ENCODE assay signal across 1 cellular context in the genomic region with DNA sequence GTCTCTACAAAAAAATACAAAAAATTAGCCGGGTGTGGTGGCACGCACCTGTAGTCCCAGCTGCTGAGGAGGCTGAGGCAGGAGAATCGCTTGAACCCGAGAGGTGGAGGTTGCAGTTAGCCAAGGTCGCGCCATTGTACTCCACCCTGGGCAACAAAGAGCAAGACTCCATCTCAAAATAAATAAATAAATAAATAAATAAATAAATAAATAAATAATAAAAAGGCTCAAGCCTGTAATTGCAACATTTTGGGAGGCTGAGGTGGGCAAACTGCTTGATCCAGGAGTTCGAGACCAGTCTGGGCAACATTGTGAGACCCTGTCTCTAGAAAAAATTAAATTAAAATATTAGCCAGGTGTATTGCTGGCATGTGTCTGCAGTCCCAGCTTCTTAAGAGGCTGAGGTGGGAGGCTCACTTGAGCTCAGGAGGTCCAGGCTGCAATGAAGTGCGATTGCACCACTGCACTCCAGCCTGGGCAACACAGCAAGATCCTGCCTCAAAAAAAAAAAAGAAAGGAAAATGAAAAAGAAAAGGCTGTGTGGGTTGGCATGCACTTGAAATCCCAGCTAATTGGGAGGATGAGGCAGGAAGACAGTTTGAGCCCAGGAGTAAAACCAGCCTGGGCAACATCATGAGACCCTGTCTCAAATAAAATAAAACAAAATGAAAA.
TF ChIP-seq lines count a peak whose summit lies in the region.

No MANE protein-coding gene starts in this region.

TF ChIP-seq in K562, 482 proteins besides CTCF, POLR2A, EP300 and RAD21:
- TF ChIP-seq NR4A1 (CRISPR knock-in tag; IDR thresholded peaks at IDR 0.05) (no peak), NR4A1 (tag; IDR thresholded peaks at IDR 0.05) (no peak), RBM25 (IDR thresholded peaks at IDR 0.05; ENCODE audit: low read depth, low read length, severe bottlenecking) (peak; percentile 4), SIN3B (IDR thresholded peaks at IDR 0.05; ENCODE audit: low read depth) (no peak), PTBP1 (IDR thresholded peaks at IDR 0.05; ENCODE audit: low read depth, low read length) (peak; percentile 57; the same call in 1 of the 2 replicates), ZC3H11A (IDR thresholded peaks at IDR 0.05; ENCODE audit: low read depth, low read length) (peak; percentile 20; the same call in 1 of the 2 replicates), ZNF121 (CRISPR knock-in tag; conservative IDR thresholded peaks at IDR 0.05) (peak; percentile 99), ZNF384 (IDR thresholded peaks at IDR 0.05; ENCODE audit: low read depth, low read length) (0 out of 2 replicates have a peak, but pooled peaks have one; percentile 6), LARP7 (IDR thresholded peaks at IDR 0.05) (no peak)
- TF ChIP-seq, protein P1, sequence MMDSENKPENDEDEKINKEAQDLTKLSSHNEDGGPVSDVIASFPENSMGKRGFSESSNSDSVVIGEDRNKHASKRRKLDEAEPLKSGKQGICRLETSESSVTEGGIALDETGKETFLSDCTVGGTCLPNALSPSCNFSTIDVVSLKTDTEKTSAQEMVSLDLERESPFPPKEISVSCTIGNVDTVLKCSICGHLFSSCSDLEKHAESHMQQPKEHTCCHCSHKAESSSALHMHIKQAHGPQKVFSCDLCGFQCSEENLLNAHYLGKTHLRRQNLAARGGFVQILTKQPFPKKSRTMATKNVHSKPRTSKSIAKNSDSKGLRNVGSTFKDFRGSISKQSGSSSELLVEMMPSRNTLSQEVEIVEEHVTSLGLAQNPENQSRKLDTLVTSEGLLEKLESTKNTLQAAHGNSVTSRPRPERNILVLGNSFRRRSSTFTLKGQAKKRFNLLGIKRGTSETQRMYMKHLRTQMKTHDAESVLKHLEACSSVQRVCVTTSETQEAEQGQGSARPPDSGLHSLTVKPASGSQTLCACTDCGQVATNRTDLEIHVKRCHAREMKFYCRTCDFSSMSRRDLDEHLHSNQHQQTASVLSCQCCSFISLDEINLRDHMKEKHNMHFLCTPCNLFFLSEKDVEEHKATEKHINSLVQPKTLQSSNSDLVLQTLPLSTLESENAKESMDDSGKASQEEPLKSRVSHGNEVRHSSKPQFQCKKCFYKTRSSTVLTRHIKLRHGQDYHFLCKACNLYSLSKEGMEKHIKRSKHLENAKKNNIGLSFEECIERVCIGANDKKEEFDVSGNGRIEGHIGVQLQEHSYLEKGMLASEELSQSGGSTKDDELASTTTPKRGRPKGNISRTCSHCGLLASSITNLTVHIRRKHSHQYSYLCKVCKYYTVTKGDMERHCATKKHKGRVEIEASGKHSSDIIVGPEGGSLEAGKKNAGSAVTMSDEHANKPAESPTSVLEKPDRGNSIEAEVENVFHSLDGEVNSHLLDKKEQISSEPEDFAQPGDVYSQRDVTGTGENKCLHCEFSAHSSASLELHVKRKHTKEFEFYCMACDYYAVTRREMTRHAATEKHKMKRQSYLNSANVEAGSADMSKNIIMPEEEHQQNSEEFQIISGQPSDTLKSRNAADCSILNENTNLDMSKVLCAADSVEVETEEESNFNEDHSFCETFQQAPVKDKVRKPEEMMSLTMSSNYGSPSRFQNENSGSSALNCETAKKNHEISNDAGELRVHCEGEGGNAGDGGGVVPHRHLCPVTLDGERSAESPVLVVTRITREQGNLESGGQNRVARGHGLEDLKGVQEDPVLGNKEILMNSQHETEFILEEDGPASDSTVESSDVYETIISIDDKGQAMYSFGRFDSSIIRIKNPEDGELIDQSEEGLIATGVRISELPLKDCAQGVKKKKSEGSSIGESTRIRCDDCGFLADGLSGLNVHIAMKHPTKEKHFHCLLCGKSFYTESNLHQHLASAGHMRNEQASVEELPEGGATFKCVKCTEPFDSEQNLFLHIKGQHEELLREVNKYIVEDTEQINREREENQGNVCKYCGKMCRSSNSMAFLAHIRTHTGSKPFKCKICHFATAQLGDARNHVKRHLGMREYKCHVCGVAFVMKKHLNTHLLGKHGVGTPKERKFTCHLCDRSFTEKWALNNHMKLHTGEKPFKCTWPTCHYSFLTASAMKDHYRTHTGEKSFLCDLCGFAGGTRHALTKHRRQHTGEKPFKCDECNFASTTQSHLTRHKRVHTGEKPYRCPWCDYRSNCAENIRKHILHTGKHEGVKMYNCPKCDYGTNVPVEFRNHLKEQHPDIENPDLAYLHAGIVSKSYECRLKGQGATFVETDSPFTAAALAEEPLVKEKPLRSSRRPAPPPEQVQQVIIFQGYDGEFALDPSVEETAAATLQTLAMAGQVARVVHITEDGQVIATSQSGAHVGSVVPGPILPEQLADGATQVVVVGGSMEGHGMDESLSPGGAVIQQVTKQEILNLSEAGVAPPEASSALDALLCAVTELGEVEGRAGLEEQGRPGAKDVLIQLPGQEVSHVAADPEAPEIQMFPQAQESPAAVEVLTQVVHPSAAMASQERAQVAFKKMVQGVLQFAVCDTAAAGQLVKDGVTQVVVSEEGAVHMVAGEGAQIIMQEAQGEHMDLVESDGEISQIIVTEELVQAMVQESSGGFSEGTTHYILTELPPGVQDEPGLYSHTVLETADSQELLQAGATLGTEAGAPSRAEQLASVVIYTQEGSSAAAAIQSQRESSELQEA (IDR thresholded peaks at IDR 0.05; ENCODE audit: low read depth), result 0 out of 2 replicates have a peak, but pooled peaks have one; percentile 24
- TF ChIP-seq, protein P2, sequence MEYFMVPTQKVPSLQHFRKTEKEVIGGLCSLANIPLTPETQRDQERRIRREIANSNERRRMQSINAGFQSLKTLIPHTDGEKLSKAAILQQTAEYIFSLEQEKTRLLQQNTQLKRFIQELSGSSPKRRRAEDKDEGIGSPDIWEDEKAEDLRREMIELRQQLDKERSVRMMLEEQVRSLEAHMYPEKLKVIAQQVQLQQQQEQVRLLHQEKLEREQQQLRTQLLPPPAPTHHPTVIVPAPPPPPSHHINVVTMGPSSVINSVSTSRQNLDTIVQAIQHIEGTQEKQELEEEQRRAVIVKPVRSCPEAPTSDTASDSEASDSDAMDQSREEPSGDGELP (CRISPR knock-in tag; IDR thresholded peaks at IDR 0.05; ENCODE audit: borderline replicate concordance), result no peak
